Comparison of ENCODE assay signal across 23 cellular contexts in the genomic region with DNA sequence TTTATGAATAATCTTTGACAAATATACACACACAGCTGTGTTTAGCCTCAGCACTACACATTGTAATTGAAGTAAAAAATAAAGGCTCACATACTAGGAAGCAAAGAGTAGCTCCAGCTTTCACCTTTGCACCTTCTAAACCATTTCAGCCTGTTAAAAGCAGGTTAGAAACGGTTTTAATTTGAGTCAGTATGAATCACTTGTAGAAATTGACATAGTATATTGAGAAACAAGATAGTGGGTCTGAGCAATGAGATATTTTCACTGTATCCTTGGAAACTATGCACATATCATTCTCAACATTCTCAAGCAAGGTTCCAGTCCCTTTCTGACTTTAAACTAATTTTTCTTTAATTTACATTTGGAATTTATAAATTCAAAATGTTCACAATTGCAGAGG.
DNase-seq lines count a peak whose midpoint lies in the region; ATAC-seq and TF ChIP-seq lines count a peak whose summit lies in the region.
"Had no signal": no experiment of that assay in that cellular context is flagged by ENCODE, and none has a peak within 500 bp of the region (broad histone marks: within the 10 kb centered on the region; RNA-seq: fewer than 3 reads in every experiment).

No MANE protein-coding gene starts in this region.

- H3K9ac ChIP-seq in GM23248, result no peak overlapping the region
- H3K9ac ChIP-seq in fibroblast of lung (ENCODE audit: insufficient read depth, low read length), result no peak overlapping the region
- peak overlapping the region; percentile 37 for H3K9ac ChIP-seq in skeletal muscle satellite cell (ENCODE audit: low read depth, low read length)
- H3K9ac ChIP-seq: parathyroid adenoma had no signal

- H3K27ac ChIP-seq in GM23248 (peak overlapping the region; percentile 10; the same call in 1 of the 2 replicates), fibroblast of lung (ENCODE audit: insufficient read depth, low read length) (peak overlapping the region; percentile 37)
- H3K27ac ChIP-seq: lower lobe of right lung, parathyroid adenoma, SJCRH30, upper lobe of right lung had no signal

- H3K27me3 ChIP-seq in GM23248 (replicated peaks; ENCODE audit: insufficient read depth), result no peaks in the 10 kb centered on the region
- no peaks in the 10 kb centered on the region for H3K27me3 ChIP-seq in fibroblast of lung (ENCODE audit: control insufficient read depth, insufficient read depth, low read length)
- H3K27me3 ChIP-seq in skeletal muscle satellite cell (ENCODE audit: control insufficient read depth, insufficient read depth, low read length), result no peaks in the 10 kb centered on the region
- H3K27me3 ChIP-seq: SJCRH30, upper lobe of right lung had no signal

- H3K79me2 ChIP-seq in GM23248 (ENCODE audit: insufficient read depth), result no peaks in the 10 kb centered on the region
- H3K79me2 ChIP-seq in fibroblast of lung (ENCODE audit: control insufficient read depth, insufficient read depth, low read length), result no peaks in the 10 kb centered on the region
- H3K79me2 ChIP-seq: parathyroid adenoma had no signal

- H3K36me3 ChIP-seq in GM23248 (ENCODE audit: low read depth) (no peaks in the 10 kb centered on the region), fibroblast of lung (ENCODE audit: control insufficient read depth, insufficient read depth, low read length) (no peaks in the 10 kb centered on the region), skeletal muscle satellite cell (ENCODE audit: insufficient read depth, low read length) (no peaks in the 10 kb centered on the region)
- H3K36me3 ChIP-seq: lower lobe of right lung, SJCRH30, upper lobe of right lung had no signal

- DNase-seq in GM23248, result peak; percentile 75
- DNase-seq in fibroblast of lung (ENCODE audit: low read depth in 2 of 2), result peak; percentile 58 to 85
- no peak for DNase-seq in stimulated activated CD4-positive, alpha-beta T cell treated with anti-CD3 and anti-CD28 coated beads, Interleukin-1b, Interleukin-23, amount 100 ng/mL, for 48 hours
- no peak for DNase-seq in NCI-H2107 treated with DMSO at 0.1 percent for 48 hours (lab: John Stamatoyannopoulos, UW; ENCODE audit: unreplicated experiment)
- DNase-seq: activated CD4-positive, alpha-beta T cell treated with anti-CD3 and anti-CD28 coated beads for 36 hours; activated effector memory CD4-positive, alpha-beta T cell treated with anti-CD3 and anti-CD28 coated beads, Interleukin-2, amount 50 U/mL, for 16 hours; aorta; CD8-positive, alpha-beta T cell; DND-41; foreskin melanocyte; lower lobe of right lung; NCI-H1694; NCI-H446; SJCRH30; stimulated activated naive CD4-positive, alpha-beta T cell; T-helper 9 cell; upper lobe of right lung had no signal

- peaks cover 3% of the 10 kb centered on the region; the same call in 1 of the 2 replicates for H3F3A ChIP-seq in GM23248 (ENCODE audit: insufficient read depth)

- 0 to 6% methylated on average over 1 of the region's 1 CpG for WGBS in GM23248 (ENCODE audit: low coverage in 1 of 2, low lambda C conversion rate in 2 of 2, missing lambda C conversion rate in 2 of 2), 2 experiments

- H3K4me1 ChIP-seq in GM23248 (ENCODE audit: insufficient read depth), result peaks cover 13% of the 10 kb centered on the region
- no peaks in the 10 kb centered on the region for H3K4me1 ChIP-seq in fibroblast of lung (ENCODE audit: control insufficient read depth, extremely low read depth, insufficient read depth, low read length)
- peaks cover 18% of the 10 kb centered on the region for H3K4me1 ChIP-seq in skeletal muscle satellite cell (ENCODE audit: control insufficient read depth, insufficient read depth, low read length)
- H3K4me1 ChIP-seq: upper lobe of right lung had no signal

- H3K9me3 ChIP-seq in GM23248 (ENCODE audit: low read depth) (no peaks in the 10 kb centered on the region), fibroblast of lung (ENCODE audit: control insufficient read depth, insufficient read depth, low read depth, low read length) (no peaks in the 10 kb centered on the region), skeletal muscle satellite cell (replicated peaks; ENCODE audit: low read length) (no peaks in the 10 kb centered on the region)
- H3K9me3 ChIP-seq: lower lobe of right lung, SJCRH30, upper lobe of right lung had no signal

- no peaks in the 10 kb centered on the region for H3K9me2 ChIP-seq in GM23248 (ENCODE audit: insufficient read depth)

- no peaks in the 10 kb centered on the region for H4K20me1 ChIP-seq in GM23248 (ENCODE audit: insufficient read depth)
- H4K20me1 ChIP-seq in fibroblast of lung (ENCODE audit: control insufficient read depth, extremely low read depth, insufficient read depth, low read length), result no peaks in the 10 kb centered on the region

- no peak overlapping the region for H3K4me2 ChIP-seq in GM23248 (ENCODE audit: unreplicated experiment)
- H3K4me2 ChIP-seq in fibroblast of lung (ENCODE audit: extremely low read depth, insufficient read depth, low read length), result no peak overlapping the region
- H3K4me2 ChIP-seq in skeletal muscle satellite cell (ENCODE audit: low read length), result no peak overlapping the region

- ATAC-seq in SK-N-SH treated with all-trans-retinoic acid at 6 μM for 48 hours (peak; percentile 93), HG03045 (IDR thresholded peaks at IDR 0.05; ENCODE audit: unreplicated experiment) (no peak), HG03520 (IDR thresholded peaks at IDR 0.05; ENCODE audit: unreplicated experiment) (no peak)
- ATAC-seq: activated CD4-positive, alpha-beta T cell treated with anti-CD3 and anti-CD28 coated beads for 36 hours; CD8-positive, alpha-beta T cell; GM12878; lower lobe of right lung; upper lobe of right lung had no signal

- H3K4me3 ChIP-seq in GM23248 (no peak overlapping the region), fibroblast of lung (replicated peaks in 1 of 4; ENCODE audit: control extremely low read depth in 1 of 4, insufficient read depth in 1 of 4, low read depth in 3 of 4, low read length in 4 of 4) (no peak overlapping the region), skeletal muscle satellite cell (ENCODE audit: low read length) (no peak overlapping the region)
- H3K4me3 ChIP-seq: GM12878, lower lobe of right lung, SJCRH30, upper lobe of right lung had no signal

- in situ Hi-C loops in GM23248 (cut with MboI), result no loop called here

- H2AFZ ChIP-seq in GM23248, result no peak overlapping the region
- no peak overlapping the region for H2AFZ ChIP-seq in fibroblast of lung (ENCODE audit: low read length)
- H2AFZ ChIP-seq: parathyroid adenoma had no signal

- TF ChIP-seq CTCF in fibroblast of lung (conservative IDR thresholded peaks at IDR 0.05 in 1 of 2, IDR thresholded peaks at IDR 0.05 in 1 of 2; ENCODE audit: low read depth in 1 of 2, low read length in 2 of 2), result no peak

TF ChIP-seq in SK-N-SH treated with all-trans-retinoic acid at 6 μM for 48 hours, 23 proteins besides CTCF, POLR2A, EP300 and RAD21:
- TF ChIP-seq ZFP30 (CRISPR knock-in tag; IDR thresholded peaks at IDR 0.05) (no peak), ZFP3 (CRISPR knock-in tag; IDR thresholded peaks at IDR 0.05) (no peak), ISL1 (CRISPR knock-in tag; IDR thresholded peaks at IDR 0.05) (0 out of 2 replicates have a peak, but pooled peaks have one; percentile 16), PPARA (CRISPR knock-in tag; IDR thresholded peaks at IDR 0.05; ENCODE audit: borderline replicate concordance) (no peak)
TF ChIP-seq in SK-N-SH treated with all-trans-retinoic acid at 6 μM for 48 hours: peak in this region for 1.

Comparison
In these comparisons a context has a peak if more than half of its experiments do, and no peak if none do; other contexts are left out.
1. DNase-seq: peak in GM23248 (single experiment) and fibroblast of lung (2 of 2); none in stimulated activated CD4-positive, alpha-beta T cell treated with anti-CD3 and anti-CD28 coated beads, Interleukin-1b, Interleukin-23, amount 100 ng/mL, for 48 hours (single experiment) and NCI-H2107 treated with DMSO at 0.1 percent for 48 hours (single experiment).